ENCODE assay signal across 8 cellular contexts in the genomic region with DNA sequence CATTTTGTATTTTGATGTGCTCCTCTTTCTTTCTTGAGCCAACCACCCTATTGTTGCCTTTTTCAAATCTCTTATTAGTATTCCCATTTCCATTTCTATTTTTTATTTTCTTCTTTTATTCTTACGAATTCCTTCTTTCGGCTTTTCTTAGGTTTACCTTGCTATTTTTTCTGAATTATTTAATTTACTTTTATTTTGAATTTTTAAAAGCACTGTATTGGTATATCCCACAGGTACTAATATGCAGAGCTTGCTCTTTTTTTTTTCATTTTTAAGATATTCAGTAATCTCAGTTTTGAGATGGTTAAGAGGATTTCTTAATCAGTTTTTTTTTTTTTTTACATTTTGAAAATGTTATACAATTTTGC. TPM values are rescaled to one million over a fixed set of nuclear protein-coding genes. Genes with fewer than 3 reads are reported as not detected.
DNase-seq lines count a peak whose midpoint lies in the region; ATAC-seq, FAIRE-seq and TF ChIP-seq lines count a peak whose summit lies in the region.

No MANE protein-coding gene starts in this region.

- dilution Hi-C loops in endothelial cell of umbilical vein (cut with MboI; ENCODE audit: extremely low pct_ligation_motif_present, low sequenced_read_pairs): no loop called here

- peak overlapping the region; percentile 90 to 98 (median 96) for H3K4me3 Mint-ChIP-seq in CD8-positive, alpha-beta memory T cell
- H3K4me3 Mint-ChIP-seq in osteocyte (ENCODE audit: unreplicated experiment): peak overlapping the region; percentile 97

- BruUV-seq in PC-9 (replicated peaks; lab: Mats Ljungman, UMichigan): no TSS peak
- no TSS peak for BruUV-seq in endothelial cell of umbilical vein (replicated peaks; lab: Mats Ljungman, UMichigan)

- H3K9me1 ChIP-seq in endothelial cell of umbilical vein (replicated peaks; ENCODE audit: control insufficient read depth, extremely low read depth, insufficient read depth, low read length): no peaks in the 10 kb centered on the region

- H3K27ac ChIP-seq in CD8-positive, alpha-beta memory T cell (ENCODE audit: low read depth, low read length): peak overlapping the region; percentile 83
- no peak overlapping the region for H3K27ac ChIP-seq in PC-9
- H3K27ac ChIP-seq in endothelial cell of umbilical vein (ENCODE audit: insufficient read depth, low read depth, low read length): no peak overlapping the region

- H3K4me3 ChIP-seq in CD8-positive, alpha-beta memory T cell (ENCODE audit: low read length): peak overlapping the region; percentile 85
- H3K4me3 ChIP-seq in PC-9 (peak overlapping the region; percentile 88), endothelial cell of umbilical vein (replicated peaks in 1 of 3; ENCODE audit: insufficient read depth in 1 of 3, low read depth in 1 of 3, low read length in 3 of 3) (peak overlapping the region; percentile 35 to 81 (median 78))

- no peak for FAIRE-seq in endothelial cell of umbilical vein (lab: Jason Lieb, UNC)

- no peak for DNase-seq in CD8-positive, alpha-beta memory T cell
- DNase-seq in PC-9 (no peak), endothelial cell of umbilical vein (ENCODE audit: low read depth, low spot score) (no peak), osteocyte (ENCODE audit: extremely low spot score, unreplicated experiment) (no peak), NOMO-1 treated with DMSO at 0.1 percent for 48 hours (lab: John Stamatoyannopoulos, UW; ENCODE audit: unreplicated experiment) (no peak), NCI-H526 treated with DMSO at 0.1 percent for 48 hours (lab: John Stamatoyannopoulos, UW) (no peak)
- DNase-seq in NK-92 treated with Interleukin-12 subunit alpha and Interleukin-12 subunit beta, amount 100 ng/mL, for 24 hours (lab: John Stamatoyannopoulos, UW): no peak

- no peaks in the 10 kb centered on the region for H3K9me3 ChIP-seq in CD8-positive, alpha-beta memory T cell (ENCODE audit: low read length)
- H3K9me3 ChIP-seq in PC-9 (ENCODE audit: insufficient read depth, low read depth) (peaks cover 23% of the 10 kb centered on the region), endothelial cell of umbilical vein (replicated peaks; ENCODE audit: control insufficient read depth, insufficient read depth, low read length) (peaks cover 2% of the 10 kb centered on the region)

- peak overlapping the region in 4 of 8 donors; percentile 65 to 97 (median 86) for H3K27ac Mint-ChIP-seq in CD8-positive, alpha-beta memory T cell
- H3K27ac Mint-ChIP-seq in osteocyte (ENCODE audit: unreplicated experiment): peak overlapping the region; percentile 95

- TF ChIP-seq CTCF in PC-9 (conservative IDR thresholded peaks at IDR 0.05) (no peak), endothelial cell of umbilical vein (IDR thresholded peaks at IDR 0.05; ENCODE audit: extremely low read depth in 1 of 2, insufficient read depth in 1 of 2, low read depth in 1 of 2, low read length in 2 of 2) (no peak), osteocyte (IDR thresholded peaks at IDR 0.05) (no peak)

- peaks cover 14% of the 10 kb centered on the region; the same call in 1 of the 2 replicates for H3F3A ChIP-seq in PC-9 (ENCODE audit: insufficient read depth, low read depth)

- H3K27me3 ChIP-seq in CD8-positive, alpha-beta memory T cell (ENCODE audit: insufficient read depth, low read length, poor library complexity, severe bottlenecking): no peaks in the 10 kb centered on the region
- H3K27me3 ChIP-seq in PC-9 (ENCODE audit: insufficient read depth, low read depth) (no peaks in the 10 kb centered on the region), endothelial cell of umbilical vein (ENCODE audit: control insufficient read depth in 2 of 2, insufficient read depth in 2 of 2, low read length in 2 of 2) (no peaks in the 10 kb centered on the region)

- H3K36me3 Mint-ChIP-seq in CD8-positive, alpha-beta memory T cell: peaks cover 4 to 7% (median 6%) of the 10 kb centered on the region in 3 donors
- peaks cover 10% of the 10 kb centered on the region for H3K36me3 Mint-ChIP-seq in osteocyte (ENCODE audit: unreplicated experiment)

- H3K9me2 ChIP-seq in PC-9 (ENCODE audit: insufficient read depth): no peaks in the 10 kb centered on the region

- TF ChIP-seq POLR2A in endothelial cell of umbilical vein (IDR thresholded peaks at IDR 0.05; ENCODE audit: low read depth, low read length): no peak

- intact Hi-C loops in PC-9 (cut with micrococcal nuclease; ENCODE audit: unreplicated experiment): no loop called here
- intact Hi-C loops in endothelial cell of umbilical vein (cut with micrococcal nuclease): loop anchor here (1.0 kb wide), 1 partner anchor 19 kb away; a partner anchor contains a TSS

- ATAC-seq in GM21528 (IDR thresholded peaks at IDR 0.05; ENCODE audit: low FRiP score, unreplicated experiment): no peak

- H3K79me2 ChIP-seq in PC-9 (ENCODE audit: low read depth) (no peaks in the 10 kb centered on the region), endothelial cell of umbilical vein (ENCODE audit: control insufficient read depth, insufficient read depth, low read length) (no peaks in the 10 kb centered on the region)

- CTCF ChIA-PET in CD8-positive, alpha-beta memory T cell (lab: Charles Lee): no interaction called here
- CTCF ChIA-PET in PC-9 (lab: Charles Lee): interaction anchor here (0.5 to 0.7 kb wide), 3 partner anchors 268 to 905 kb away, joined by 3 to 5 read pairs (median 5); no protein-coding TSS in a partner anchor
- CTCF ChIA-PET in endothelial cell of umbilical vein (lab: Charles Lee): interaction anchor here (1.1 to 2.2 kb wide), 3 partner anchors 33 to 262 kb away, joined by 3 to 7 read pairs (median 4); no protein-coding TSS in a partner anchor

- H3K27me3 Mint-ChIP-seq in CD8-positive, alpha-beta memory T cell: peaks cover 0 to 2% of the 10 kb centered on the region in 2 donors
- H3K27me3 Mint-ChIP-seq in osteocyte (ENCODE audit: unreplicated experiment): peaks cover 23% of the 10 kb centered on the region

- H3K36me3 ChIP-seq in CD8-positive, alpha-beta memory T cell (ENCODE audit: insufficient read depth, low read length): no peaks in the 10 kb centered on the region
- H3K36me3 ChIP-seq in PC-9 (ENCODE audit: low read depth) (no peaks in the 10 kb centered on the region), endothelial cell of umbilical vein (ENCODE audit: control insufficient read depth in 2 of 2, extremely low read depth in 1 of 2, insufficient read depth in 2 of 2, low read length in 2 of 2) (no peaks in the 10 kb centered on the region)

- H3K4me2 ChIP-seq in PC-9: peak overlapping the region; percentile 92
- H3K4me2 ChIP-seq in endothelial cell of umbilical vein (ENCODE audit: insufficient read depth, low read length): peak overlapping the region; percentile 78

- H2AFZ ChIP-seq in PC-9: peak overlapping the region; percentile 97
- H2AFZ ChIP-seq in endothelial cell of umbilical vein (ENCODE audit: low read depth, low read length): no peak overlapping the region

- peaks cover 9% of the 10 kb centered on the region for H3K4me1 ChIP-seq in CD8-positive, alpha-beta memory T cell (ENCODE audit: insufficient read depth, low read length)
- H3K4me1 ChIP-seq in PC-9 (replicated peaks; ENCODE audit: insufficient read depth) (peaks cover 20% of the 10 kb centered on the region), endothelial cell of umbilical vein (ENCODE audit: control insufficient read depth, extremely low read depth, insufficient read depth, low read length) (peaks cover 17% of the 10 kb centered on the region)

- POLR2A ChIA-PET in CD8-positive, alpha-beta memory T cell (lab: Charles Lee): interaction anchor here (0.6 kb wide), 1 partner anchor 18 kb away, joined by 4 read pairs; no protein-coding TSS in a partner anchor
- POLR2A ChIA-PET in PC-9 (lab: Charles Lee; ENCODE audit: unreplicated experiment): interaction anchor here (0.6 kb wide), 1 partner anchor 21 kb away, joined by 4 read pairs; no protein-coding TSS in a partner anchor
- POLR2A ChIA-PET in endothelial cell of umbilical vein (lab: Charles Lee): no interaction called here

- H3K4me1 Mint-ChIP-seq in CD8-positive, alpha-beta memory T cell: peaks cover 20 to 27% (median 21%) of the 10 kb centered on the region in 3 donors
- peaks cover 31% of the 10 kb centered on the region for H3K4me1 Mint-ChIP-seq in osteocyte (ENCODE audit: unreplicated experiment)

- peaks cover 16 to 19% (median 16%) of the 10 kb centered on the region in 5 donors for H3K9me3 Mint-ChIP-seq in CD8-positive, alpha-beta memory T cell
- peaks cover 18% of the 10 kb centered on the region for H3K9me3 Mint-ChIP-seq in osteocyte (ENCODE audit: unreplicated experiment)

- H4K20me1 ChIP-seq in PC-9 (ENCODE audit: insufficient read depth) (no peaks in the 10 kb centered on the region), endothelial cell of umbilical vein (replicated peaks; ENCODE audit: control insufficient read depth, extremely low read depth, insufficient read depth, low read length) (no peaks in the 10 kb centered on the region)

- H3K9ac ChIP-seq in endothelial cell of umbilical vein (replicated peaks; ENCODE audit: extremely low read depth, insufficient read depth, low read length): peak overlapping the region; percentile 20

TF ChIP-seq in endothelial cell of umbilical vein, 7 proteins besides CTCF, POLR2A, EP300 and RAD21 (continues in another document):
- no peak for TF ChIP-seq MYC (IDR thresholded peaks at IDR 0.05; ENCODE audit: low read depth, low read length)
- TF ChIP-seq GATA2 (IDR thresholded peaks at IDR 0.05; ENCODE audit: insufficient read depth, insufficient read length, low read depth, low read length): no peak
- TF ChIP-seq JUN (IDR thresholded peaks at IDR 0.05; ENCODE audit: borderline replicate concordance, insufficient read depth, insufficient read length, low read depth): no peak
- TF ChIP-seq, protein P1, sequence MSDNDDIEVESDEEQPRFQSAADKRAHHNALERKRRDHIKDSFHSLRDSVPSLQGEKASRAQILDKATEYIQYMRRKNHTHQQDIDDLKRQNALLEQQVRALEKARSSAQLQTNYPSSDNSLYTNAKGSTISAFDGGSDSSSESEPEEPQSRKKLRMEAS (IDR thresholded peaks at IDR 0.05; ENCODE audit: insufficient read depth, insufficient read length): no peak
- no peak for TF ChIP-seq POLR2AphosphoS5 (IDR thresholded peaks at IDR 0.05; ENCODE audit: insufficient read depth, low read depth, low read length)
- TF ChIP-seq EZH2 (IDR thresholded peaks at IDR 0.05; ENCODE audit: borderline replicate concordance, low read depth, low read length, severe bottlenecking): no peak

RNA-seq across cellular contexts. Expression of a gene that starts 18.4 kb away (rescaled TPM):
- total RNA-seq in CD8-positive, alpha-beta memory T cell: 1 to 10 TPM; 2.8 to 3.5 TPM
- polyA plus RNA-seq in CD8-positive, alpha-beta memory T cell: 0.78 TPM
- 1.7 and 2.3 TPM in 2 replicates for total RNA-seq in PC-9 (2021)
- 0.99 and 1.1 TPM in 2 replicates for total RNA-seq in endothelial cell of umbilical vein
- 0.15 and 0.41 TPM in 2 replicates for polyA plus RNA-seq in endothelial cell of umbilical vein
- 0.08 and 0.13 TPM in 2 replicates for polyA plus RNA-seq in endothelial cell of umbilical vein (2011; cell fraction: cytosol; rRNA removed)
- polyA plus RNA-seq in endothelial cell of umbilical vein (2011; cell fraction: nucleus; rRNA removed): 0.39 and 0.95 TPM in 2 replicates
- polyA plus RNA-seq in endothelial cell of umbilical vein (2012): 0.97 and 1.0 TPM in 2 replicates
- 0.25 and 0.85 TPM in 2 replicates for polyA minus RNA-seq in endothelial cell of umbilical vein
- polyA minus RNA-seq in endothelial cell of umbilical vein (2011; cell fraction: cytosol; rRNA and poly(A)+ RNA removed): not detected
- 0.87 and 1.4 TPM in 2 replicates for polyA minus RNA-seq in endothelial cell of umbilical vein (2011; cell fraction: nucleus; rRNA and poly(A)+ RNA removed)
- total RNA-seq in osteocyte: 1.7 and 2.4 TPM in 2 replicates
